ENCODE assay signal across 8 cellular contexts in genomic region chr1:46616277-46617107, GRCh38. TPM values are rescaled to one million over a fixed set of nuclear protein-coding genes. Genes with fewer than 3 reads are reported as not detected.
DNase-seq lines count a peak whose midpoint lies in the region; ATAC-seq lines count a peak whose summit lies in the region.

Gene MOB3C, minus strand, starts transcription at chr1:46616811. Its CDS starts 3,490 bp downstream, at chr1:46613321.

- H3K27ac ChIP-seq in cingulate gyrus (ENCODE audit: low read depth, low read length) = peak within 1 kb of the TSS; percentile 91

- CTCF ChIA-PET in activated CD4-positive, alpha-beta T cell treated with anti-CD3 and anti-CD28 coated beads for 36 hours (lab: Charles Lee) = interaction anchor here (0.6 to 5.6 kb wide), 2 partner anchors 11 to 40 kb away, joined by 3 to 47 read pairs; partner anchors contain the start of gene MKNK1

- H3K36me3 ChIP-seq in ES-I3 (ENCODE audit: insufficient read depth, low read length) = no peaks in the 10 kb centered on the region

- ATAC-seq in GM21825 (IDR thresholded peaks at IDR 0.05; ENCODE audit: unreplicated experiment) (peak; percentile 57), left colon (peak; percentile 90)
- peak; percentile 62 for ATAC-seq in activated CD4-positive, alpha-beta T cell treated with anti-CD3 and anti-CD28 coated beads for 36 hours

- no peaks in the 10 kb centered on the region for H3K27me3 Mint-ChIP-seq in activated CD4-positive, alpha-beta T cell treated with anti-CD3 and anti-CD28 coated beads for 36 hours

- H3K27ac Mint-ChIP-seq in activated CD4-positive, alpha-beta T cell treated with anti-CD3 and anti-CD28 coated beads for 36 hours = peak within 1 kb of the TSS; percentile 89

- no peaks in the 10 kb centered on the region for H3K9me3 Mint-ChIP-seq in activated CD4-positive, alpha-beta T cell treated with anti-CD3 and anti-CD28 coated beads for 36 hours (ENCODE audit: low read depth)

- H3K36me3 Mint-ChIP-seq in activated CD4-positive, alpha-beta T cell treated with anti-CD3 and anti-CD28 coated beads for 36 hours (ENCODE audit: low read depth) = peaks cover 3% of the 10 kb centered on the region

- H3K9me3 ChIP-seq in ES-I3 (ENCODE audit: control insufficient read depth, insufficient read depth, low read length) = no peaks in the 10 kb centered on the region

- POLR2A ChIA-PET in activated CD4-positive, alpha-beta T cell treated with anti-CD3 and anti-CD28 coated beads for 36 hours (lab: Charles Lee) = interaction anchor here (0.9 to 2.6 kb wide), 2 partner anchors 12 to 37 kb away, joined by 3 to 19 read pairs; partner anchors contain the start of gene MKNK1

- peak; percentile 68 for DNase-seq in LoVo (ENCODE audit: low spot score)
- peak; percentile 73 for DNase-seq in activated CD4-positive, alpha-beta T cell treated with anti-CD3 and anti-CD28 coated beads for 36 hours
- DNase-seq in left colon = peak; percentile 84 to 91
- DNase-seq in stimulated activated CD4-positive, alpha-beta T cell treated with anti-CD3 and anti-CD28 coated beads, Interleukin-1b, Interleukin-23, amount 100 ng/mL, for 48 hours = peak; percentile 58
- no peak for DNase-seq in NCI-H2107 (lab: John Stamatoyannopoulos, UW)

- intact Hi-C loops in activated CD4-positive, alpha-beta T cell treated with anti-CD3 and anti-CD28 coated beads for 36 hours (cut with DNase I, micrococcal nuclease) = loop anchor here (1.0 to 5.0 kb wide), 6 partner anchors 12 to 108 kb away; partner anchors contain the start of genes ATPAF1 (in 2 of the 2), EFCAB14 (in 2 of the 2) and MKNK1 (in 2 of the 2)
- intact Hi-C loops in left colon (cut with DNase I, micrococcal nuclease) = no loop called here

- peaks cover 31% of the 10 kb centered on the region for H3K4me1 ChIP-seq in ES-I3 (ENCODE audit: insufficient read depth, low read length)

- peaks cover 41% of the 10 kb centered on the region for H3K4me1 Mint-ChIP-seq in activated CD4-positive, alpha-beta T cell treated with anti-CD3 and anti-CD28 coated beads for 36 hours

- peak within 1 kb of the TSS; percentile 75; the same call in 1 of the 2 replicates for H3K9ac ChIP-seq in ES-I3 (ENCODE audit: low read depth, low read length)

- peak within 1 kb of the TSS; percentile 87 for H3K4me3 Mint-ChIP-seq in activated CD4-positive, alpha-beta T cell treated with anti-CD3 and anti-CD28 coated beads for 36 hours

RNA-seq across cellular contexts. Expression of gene MOB3C, which starts in this region (rescaled TPM):
- total RNA-seq in activated CD4-positive, alpha-beta T cell treated with anti-CD3 and anti-CD28 coated beads for 36 hours = 1 to 10 TPM; 8.5 to 8.9 TPM
- total RNA-seq in left colon = 10 to 100 TPM; 15.6 to 18.1 TPM

Comparison
In these comparisons a context has a peak if more than half of its experiments do, and no peak if none do; other contexts are left out.
1. intact Hi-C loops: an anchor here in activated CD4-positive, alpha-beta T cell treated with anti-CD3 and anti-CD28 coated beads for 36 hours (1.0 to 5.0 kb wide); none called in left colon.